In genomic region chr19:32580353-32580900, GRCh38 we compare ENCODE assay signal across 8 cellular contexts. TPM values are rescaled to one million over a fixed set of nuclear protein-coding genes. Genes with fewer than 3 reads are reported as not detected.
A peak's percentile ranks its signal among the peaks of the same experiment; 100 is the strongest.
DNase-seq lines count a peak whose midpoint lies in the region; ATAC-seq and TF ChIP-seq lines count a peak whose summit lies in the region.

No MANE protein-coding gene starts in this region.

- peak overlapping the region in 5 of 7 donors; percentile 33 to 83 (median 70) for H3K27ac Mint-ChIP-seq in CD14-positive monocyte
- peak overlapping the region; percentile 75 for H3K27ac Mint-ChIP-seq in central memory CD8-positive, alpha-beta T cell (ENCODE audit: low read depth)

- H3K9me3 Mint-ChIP-seq in CD14-positive monocyte, result peaks cover 0 to 5% (median 0%) of the 10 kb centered on the region in 7 donors
- no peaks in the 10 kb centered on the region for H3K9me3 Mint-ChIP-seq in central memory CD8-positive, alpha-beta T cell

- H3K9me3 ChIP-seq in HUES64 (ENCODE audit: insufficient read depth, low read depth, low read length) (no peaks in the 10 kb centered on the region), muscle layer of duodenum (ENCODE audit: control insufficient read depth in 1 of 2, low read length in 2 of 2) (no peaks in the 10 kb centered on the region)

- ATAC-seq in GM21390 (IDR thresholded peaks at IDR 0.05; ENCODE audit: unreplicated experiment), result peak; percentile 32
- no peak for ATAC-seq in central memory CD8-positive, alpha-beta T cell (replicated peaks; ENCODE audit: extremely low read depth, poor library complexity, severe bottlenecking)

- H3K4me1 ChIP-seq in HUES64 (ENCODE audit: insufficient read depth, low read length), result no peaks in the 10 kb centered on the region
- peaks cover 0 to 7% of the 10 kb centered on the region in 2 donors for H3K4me1 ChIP-seq in muscle layer of duodenum (ENCODE audit: control insufficient read depth in 1 of 2, insufficient read depth in 2 of 2, low read length in 2 of 2)

- no peak overlapping the region for H3K27ac ChIP-seq in HUES64 (ENCODE audit: low read depth, low read length)
- H3K27ac ChIP-seq in muscle layer of duodenum (ENCODE audit: low read length), result no peak overlapping the region

- peaks cover 18 to 25% of the 10 kb centered on the region in 2 donors for H3K36me3 Mint-ChIP-seq in CD14-positive monocyte
- H3K36me3 Mint-ChIP-seq in central memory CD8-positive, alpha-beta T cell (ENCODE audit: insufficient read depth), result peaks cover 8% of the 10 kb centered on the region

- no peak for TF ChIP-seq CTCF in CD14-positive monocyte (IDR thresholded peaks at IDR 0.05)

- H3K36me3 ChIP-seq in HUES64 (ENCODE audit: insufficient read depth, low read length) (peaks cover 30% of the 10 kb centered on the region), muscle layer of duodenum (ENCODE audit: control insufficient read depth in 1 of 2, insufficient read depth in 2 of 2, low read length in 2 of 2) (peaks cover 0 to 9% of the 10 kb centered on the region in 2 donors)

- H3K4me3 Mint-ChIP-seq in CD14-positive monocyte, result peak overlapping the region; percentile 81 to 96
- H3K4me3 Mint-ChIP-seq in central memory CD8-positive, alpha-beta T cell, result peak overlapping the region; percentile 86

- WGBS in HUES64, result 27% methylated on average over 22 of the region's 22 CpGs

- no peak for DNase-seq in CD14-positive monocyte (ENCODE audit: low spot score)
- no peak for DNase-seq in central memory CD8-positive, alpha-beta T cell (ENCODE audit: low spot score in 2 of 2)
- DNase-seq in NCI-H2196 treated with DMSO at 0.1 percent for 48 hours (lab: John Stamatoyannopoulos, UW; ENCODE audit: unreplicated experiment), result no peak
- DNase-seq in activated CD8-positive, alpha-beta memory T cell treated with anti-CD3 and anti-CD28 coated beads, Interleukin-2, amount 50 U/mL, for 48 hours, result no peak
- DNase-seq in CD1c-positive myeloid dendritic cell (ENCODE audit: extremely low spot score), result no peak

- H3K27me3 Mint-ChIP-seq in CD14-positive monocyte (ENCODE audit: low read depth in 3 of 3), result peaks cover 13 to 15% (median 14%) of the 10 kb centered on the region in 3 donors
- peaks cover 7% of the 10 kb centered on the region for H3K27me3 Mint-ChIP-seq in central memory CD8-positive, alpha-beta T cell

- intact Hi-C loops in CD14-positive monocyte (cut with micrococcal nuclease), result loop anchor here (5.0 to 10.0 kb wide), 4 partner anchors 102 to 1228 kb away; partner anchors contain the start of gene DPY19L3 (in 1 of the 2)

- peaks cover 18% of the 10 kb centered on the region for H3K27me3 ChIP-seq in HUES64 (ENCODE audit: insufficient read depth, low read length)
- no peaks in the 10 kb centered on the region for H3K27me3 ChIP-seq in muscle layer of duodenum (ENCODE audit: low read depth, low read length)

- H3K9ac ChIP-seq in HUES64 (ENCODE audit: low read depth, low read length), result peak overlapping the region; percentile 47; the same call in 1 of the 2 replicates

- H3K4me1 Mint-ChIP-seq in CD14-positive monocyte, result peaks cover 17% of the 10 kb centered on the region
- peaks cover 15% of the 10 kb centered on the region for H3K4me1 Mint-ChIP-seq in central memory CD8-positive, alpha-beta T cell

- peak overlapping the region; percentile 84 for H3K4me3 ChIP-seq in HUES64 (ENCODE audit: low read length)
- H3K4me3 ChIP-seq in muscle layer of duodenum (ENCODE audit: low read depth in 1 of 2, low read length in 2 of 2), result peak overlapping the region; percentile 69 to 88

RNA-seq across cellular contexts. Expression of gene PDCD5, which starts 0.6 kb away (rescaled TPM):
- 10 to 100 TPM; 79.9 to 84.5 TPM for polyA plus RNA-seq in CD14-positive monocyte
- 94.8 TPM for polyA plus RNA-seq in HUES64 (2013, experiment 1 of 2)
- polyA plus RNA-seq in HUES64 (2013, experiment 2 of 2), result 100 TPM
